Comparison of ENCODE assay signal across 22 cellular contexts in genomic region chr20:59470521-59470920, GRCh38.
DNase-seq lines count a peak whose midpoint lies in the region; ATAC-seq, FAIRE-seq and TF ChIP-seq lines count a peak whose summit lies in the region.
"Had no signal": no experiment of that assay in that cellular context is flagged by ENCODE, and none has a peak within 500 bp of the region (broad histone marks: within the 10 kb centered on the region; RNA-seq: fewer than 3 reads in every experiment).

No MANE protein-coding gene starts in this region.

- peak overlapping the region; percentile 17; the same call in 1 of the 2 replicates for H3K18ac ChIP-seq in H1 (ENCODE audit: extremely low read depth, low read length)

- ATAC-seq in stimulated activated naive CD8-positive, alpha-beta T cell treated with anti-CD3 and anti-CD28 coated beads, Interleukin-15, amount 100 ng/mL, for 72 hours, result peak; percentile 20
- no peak for ATAC-seq in stimulated activated naive CD8-positive, alpha-beta T cell treated with anti-CD3 and anti-CD28 coated beads, Interleukin-15, Interleukin-2, amounts not matched to agents 100 U/mL and 50 U/mL, for 24 hours
- peak; percentile 11 for ATAC-seq in upper lobe of right lung
- ATAC-seq: K562 had no signal

- H3K79me2 ChIP-seq in H1 (ENCODE audit: control insufficient read depth in 1 of 2, insufficient read depth in 2 of 2, low read length in 2 of 2) (no peaks in the 10 kb centered on the region), osteoblast (ENCODE audit: insufficient read depth, low read length) (no peaks in the 10 kb centered on the region)

- intact Hi-C loops in upper lobe of right lung (cut with DNase I), result no loop called here

- no peak for DNase-seq in stimulated activated naive CD8-positive, alpha-beta T cell treated with anti-CD3 and anti-CD28 coated beads, Interleukin-15, amount 100 ng/mL, for 72 hours
- DNase-seq in stimulated activated naive CD8-positive, alpha-beta T cell treated with anti-CD3 and anti-CD28 coated beads, Interleukin-15, Interleukin-2, amounts not matched to agents 100 U/mL and 50 U/mL, for 24 hours, result no peak
- no peak for DNase-seq in H1 (ENCODE audit: low read depth in 1 of 2, low spot score in 2 of 2)
- peak; percentile 21 for DNase-seq in osteoblast (ENCODE audit: insufficient read length, low spot score, missing footprints)
- no peak for DNase-seq in upper lobe of right lung
- no peak for DNase-seq in Kasumi-1 (lab: John Stamatoyannopoulos, UW)
- DNase-seq in activated CD4-positive, alpha-beta memory T cell treated with anti-CD3 and anti-CD28 coated beads, Interleukin-2, amount 10 ng/mL, durations not matched to agents 7 days and 5 days, result no peak
- no peak for DNase-seq in NCI-H2171 treated with DMSO at 0.1 percent for 48 hours (lab: John Stamatoyannopoulos, UW)
- DNase-seq: C1 segment of cervical spinal cord; CD4-positive, CD25-positive, alpha-beta regulatory T cell; CD8-positive, alpha-beta memory T cell; DMS 273 treated with DMSO at 0.1 percent for 48 hours; DMS53; DND-41; EL; GM23248; H7; IMR-90 had no signal

- no peak overlapping the region for H3K4me3 Mint-ChIP-seq in stimulated activated naive CD8-positive, alpha-beta T cell treated with anti-CD3 and anti-CD28 coated beads, Interleukin-15, amount 100 ng/mL, for 72 hours
- no peak overlapping the region for H3K4me3 Mint-ChIP-seq in activated CD4-positive, alpha-beta memory T cell treated with anti-CD3 and anti-CD28 coated beads, Interleukin-2, amount 10 ng/mL, durations not matched to agents 7 days and 5 days
- H3K4me3 Mint-ChIP-seq: CD4-positive, CD25-positive, alpha-beta regulatory T cell; CD8-positive, alpha-beta memory T cell had no signal

- no peak for TF ChIP-seq POLR2A in H1 (IDR thresholded peaks at IDR 0.05; ENCODE audit: control extremely low read depth in 1 of 2, low read depth in 2 of 2, low read length in 2 of 2)

- no peaks in the 10 kb centered on the region for H3K36me3 Mint-ChIP-seq in activated CD4-positive, alpha-beta memory T cell treated with anti-CD3 and anti-CD28 coated beads, Interleukin-2, amount 10 ng/mL, durations not matched to agents 7 days and 5 days (ENCODE audit: low read depth)
- H3K36me3 Mint-ChIP-seq: CD4-positive, CD25-positive, alpha-beta regulatory T cell; CD8-positive, alpha-beta memory T cell had no signal

- no peak for TF ChIP-seq CTCF in H1 (IDR thresholded peaks at IDR 0.05; ENCODE audit: control extremely low read depth in 1 of 3, insufficient read depth in 1 of 3, low read depth in 1 of 3, low read length in 3 of 3)
- TF ChIP-seq CTCF in osteoblast (IDR thresholded peaks at IDR 0.05; ENCODE audit: extremely low read depth, low read depth, low read length), result no peak
- TF ChIP-seq CTCF in upper lobe of right lung (IDR thresholded peaks at IDR 0.05), result no peak

- H3K9me3 ChIP-seq in H1 (ENCODE audit: insufficient read depth in 2 of 2, low read depth in 1 of 2, low read length in 1 of 2), result peaks cover 0 to 5% of the 10 kb centered on the region in 2 experiments; a peak in 1 of 4 replicates
- H3K9me3 ChIP-seq in osteoblast (ENCODE audit: low read depth, low read length), result no peaks in the 10 kb centered on the region
- H3K9me3 ChIP-seq in upper lobe of right lung, result no peaks in the 10 kb centered on the region

- no peak overlapping the region for H4K8ac ChIP-seq in H1 (ENCODE audit: extremely low read depth, insufficient read depth, low read length)

- H3K23me2 ChIP-seq in H1 (ENCODE audit: low read depth, low read length), result no peaks in the 10 kb centered on the region

- no peaks in the 10 kb centered on the region for H3K4me1 Mint-ChIP-seq in stimulated activated naive CD8-positive, alpha-beta T cell treated with anti-CD3 and anti-CD28 coated beads, Interleukin-15, amount 100 ng/mL, for 72 hours
- no peaks in the 10 kb centered on the region for H3K4me1 Mint-ChIP-seq in activated CD4-positive, alpha-beta memory T cell treated with anti-CD3 and anti-CD28 coated beads, Interleukin-2, amount 10 ng/mL, durations not matched to agents 7 days and 5 days
- H3K4me1 Mint-ChIP-seq: CD4-positive, CD25-positive, alpha-beta regulatory T cell; CD8-positive, alpha-beta memory T cell had no signal

- H3K27me3 ChIP-seq in H1 (replicated peaks in 1 of 4; ENCODE audit: control insufficient read depth in 3 of 4, extremely low read depth in 1 of 4, insufficient read depth in 3 of 4, low read length in 3 of 4), result no peaks in the 10 kb centered on the region; a peak in 1 of 7 replicates
- H3K27me3 ChIP-seq in osteoblast (ENCODE audit: insufficient read depth, low read length), result no peaks in the 10 kb centered on the region
- H3K27me3 ChIP-seq in upper lobe of right lung, result no peaks in the 10 kb centered on the region

- CTCF ChIA-PET in H1 (lab: Charles Lee; ENCODE audit: partially characterized antibody), result interaction anchor here (1.2 to 1.8 kb wide), 2 partner anchors 10 to 15 kb away, joined by 6 to 9 read pairs; no protein-coding TSS in a partner anchor
- CTCF ChIA-PET in activated CD4-positive, alpha-beta memory T cell treated with anti-CD3 and anti-CD28 coated beads, Interleukin-2, amount 10 ng/mL, durations not matched to agents 7 days and 5 days (lab: Charles Lee), result no interaction called here

- H3K27ac ChIP-seq in H1 (ENCODE audit: low read depth, low read length) (no peak overlapping the region), osteoblast (ENCODE audit: low read depth, low read length) (no peak overlapping the region), upper lobe of right lung (no peak overlapping the region)
- H3K27ac ChIP-seq: 22Rv1, GM23248 had no signal

- no peak overlapping the region for H3K14ac ChIP-seq in H1 (ENCODE audit: insufficient read length)

- FAIRE-seq in H1 (lab: Jason Lieb, UNC), result no peak
- FAIRE-seq: GM12891, GM18507, K562 had no signal

- no peak for TF ChIP-seq RAD21 in H1 (IDR thresholded peaks at IDR 0.05 in 1 of 2, conservative IDR thresholded peaks at IDR 0.05 in 1 of 2; ENCODE audit: low read depth in 2 of 2, low read length in 2 of 2)

- H2BK5ac ChIP-seq in H1 (ENCODE audit: low read depth, low read length), result no peak overlapping the region

- H2BK120ac ChIP-seq in H1 (replicated peaks; ENCODE audit: low read depth, low read length), result no peak overlapping the region

- H3K9ac ChIP-seq in H1 (replicated peaks in 1 of 4; ENCODE audit: extremely low read depth in 1 of 4, low read depth in 3 of 4, low read length in 3 of 4), result no peak overlapping the region
- H3K9ac ChIP-seq: GM23248 had no signal

- H3K4me2 ChIP-seq in H1 (ENCODE audit: insufficient read depth in 1 of 2, low read depth in 2 of 2, low read length in 2 of 2), result no peak overlapping the region
- H3K4me2 ChIP-seq in osteoblast (ENCODE audit: insufficient read depth, low read length), result no peak overlapping the region

- H2BK12ac ChIP-seq in H1 (ENCODE audit: low read depth, low read length), result peak overlapping the region; percentile 50; the same call in 1 of the 2 replicates

- H4K5ac ChIP-seq in H1 (ENCODE audit: insufficient read length, low read depth, low read length), result no peak overlapping the region

- no peaks in the 10 kb centered on the region for H3K9me3 Mint-ChIP-seq in stimulated activated naive CD8-positive, alpha-beta T cell treated with anti-CD3 and anti-CD28 coated beads, Interleukin-15, amount 100 ng/mL, for 72 hours
- no peaks in the 10 kb centered on the region for H3K9me3 Mint-ChIP-seq in activated CD4-positive, alpha-beta memory T cell treated with anti-CD3 and anti-CD28 coated beads, Interleukin-2, amount 10 ng/mL, durations not matched to agents 7 days and 5 days
- H3K9me3 Mint-ChIP-seq: CD4-positive, CD25-positive, alpha-beta regulatory T cell; CD8-positive, alpha-beta memory T cell had no signal

- TF ChIP-seq EP300 in H1 (IDR thresholded peaks at IDR 0.05; ENCODE audit: borderline replicate concordance in 1 of 2, low read depth in 2 of 2, low read length in 2 of 2), result no peak

- H3K36me3 ChIP-seq in H1 (ENCODE audit: control insufficient read depth in 2 of 4, insufficient read depth in 4 of 4, low read length in 3 of 4), result no peaks in the 10 kb centered on the region
- H3K36me3 ChIP-seq in osteoblast (ENCODE audit: insufficient read depth, low read length), result no peaks in the 10 kb centered on the region
- no peaks in the 10 kb centered on the region for H3K36me3 ChIP-seq in upper lobe of right lung

- POLR2A ChIA-PET in H1 (lab: Charles Lee; ENCODE audit: partially characterized antibody), result no interaction called here
- POLR2A ChIA-PET in activated CD4-positive, alpha-beta memory T cell treated with anti-CD3 and anti-CD28 coated beads, Interleukin-2, amount 10 ng/mL, durations not matched to agents 7 days and 5 days (lab: Charles Lee), result no interaction called here

- H4K20me1 ChIP-seq in H1 (replicated peaks in 1 of 2; ENCODE audit: control insufficient read depth in 1 of 2, insufficient read depth in 2 of 2, low read length in 2 of 2) (no peaks in the 10 kb centered on the region), osteoblast (ENCODE audit: insufficient read depth, low read length) (no peaks in the 10 kb centered on the region)

- H3K4me1 ChIP-seq in H1 (replicated peaks in 1 of 4; ENCODE audit: control insufficient read depth in 3 of 4, insufficient read depth in 4 of 4, low read length in 3 of 4) (peaks cover 0 to 9% (median 7%) of the 10 kb centered on the region in 4 experiments; a peak in 6 of 7 replicates), osteoblast (ENCODE audit: insufficient read depth, low read length) (no peaks in the 10 kb centered on the region), upper lobe of right lung (no peaks in the 10 kb centered on the region)

- no peak overlapping the region for H3K23ac ChIP-seq in H1 (ENCODE audit: insufficient read length)

- no peak overlapping the region for H3K56ac ChIP-seq in H1 (replicated peaks; ENCODE audit: insufficient read length, low read depth, low read length)

- H3K27me3 Mint-ChIP-seq in stimulated activated naive CD8-positive, alpha-beta T cell treated with anti-CD3 and anti-CD28 coated beads, Interleukin-15, amount 100 ng/mL, for 72 hours, result peaks cover 5% of the 10 kb centered on the region
- peaks cover 4% of the 10 kb centered on the region for H3K27me3 Mint-ChIP-seq in activated CD4-positive, alpha-beta memory T cell treated with anti-CD3 and anti-CD28 coated beads, Interleukin-2, amount 10 ng/mL, durations not matched to agents 7 days and 5 days

- 97% methylated on average over 20 of the region's 20 CpGs; no CpG with 5 or more reads in 1 of the 2 experiments for WGBS in H1 (ENCODE audit: extremely low coverage in 1 of 2, insufficient coverage in 1 of 2, insufficient read length in 1 of 2, insufficient replicate concordance in 2 of 2, low coverage in 1 of 2, low lambda C conversion rate in 2 of 2, missing lambda C conversion rate in 1 of 2), 2 experiments

- no peak overlapping the region for H4K91ac ChIP-seq in H1 (replicated peaks; ENCODE audit: insufficient read length, low read length)

- no peak overlapping the region for H3K27ac Mint-ChIP-seq in stimulated activated naive CD8-positive, alpha-beta T cell treated with anti-CD3 and anti-CD28 coated beads, Interleukin-15, amount 100 ng/mL, for 72 hours
- no peak overlapping the region for H3K27ac Mint-ChIP-seq in activated CD4-positive, alpha-beta memory T cell treated with anti-CD3 and anti-CD28 coated beads, Interleukin-2, amount 10 ng/mL, durations not matched to agents 7 days and 5 days
- H3K27ac Mint-ChIP-seq: CD4-positive, CD25-positive, alpha-beta regulatory T cell; CD8-positive, alpha-beta memory T cell had no signal

- no peak overlapping the region for H3K4ac ChIP-seq in H1 (replicated peaks; ENCODE audit: insufficient read length, low read depth, low read length)

- H3K79me1 ChIP-seq in H1 (ENCODE audit: low read depth, low read length), result no peaks in the 10 kb centered on the region

- no peak overlapping the region for H2BK20ac ChIP-seq in H1 (ENCODE audit: low read length)

- H2AFZ ChIP-seq in H1 (ENCODE audit: low read length) (peak overlapping the region; percentile 74; the same call in 1 of the 2 replicates), osteoblast (ENCODE audit: low read length) (no peak overlapping the region)
- H2AFZ ChIP-seq: GM23248 had no signal

- 0 out of 2 replicates have a peak overlapping the region, but pooled peaks have one; percentile 39 for H2AK5ac ChIP-seq in H1 (ENCODE audit: low read depth, low read length)

- H3K4me3 ChIP-seq in H1 (ENCODE audit: extremely low read depth in 1 of 4, insufficient read depth in 2 of 4, low read depth in 3 of 4, low read length in 4 of 4), result no peak overlapping the region
- H3K4me3 ChIP-seq in osteoblast (ENCODE audit: insufficient read depth, low read length), result no peak overlapping the region
- H3K4me3 ChIP-seq in upper lobe of right lung, result no peak overlapping the region
- H3K4me3 ChIP-seq: GM23248, K562 had no signal

- no peak overlapping the region for H2BK15ac ChIP-seq in H1 (ENCODE audit: low read length)
